19 cellular contexts compared by ENCODE assay signal in genomic region chr3:69360690-69361089, GRCh38. TPM values are rescaled to one million over a fixed set of nuclear protein-coding genes. Genes with fewer than 3 reads are reported as not detected.
DNase-seq lines count a peak whose midpoint lies in the region; ATAC-seq and TF ChIP-seq lines count a peak whose summit lies in the region.
"Had no signal": no experiment of that assay in that cellular context is flagged by ENCODE, and none has a peak within 500 bp of the region (broad histone marks: within the 10 kb centered on the region; RNA-seq: fewer than 3 reads in every experiment).

No MANE protein-coding gene starts in this region.

- WGBS in SK-N-SH (ENCODE audit: low lambda C conversion rate): 43% methylated on average over 2 of the region's 2 CpGs

- H3K36me3 ChIP-seq in SK-N-SH (replicated peaks in 1 of 2; ENCODE audit: control insufficient read depth in 1 of 2, insufficient read depth in 2 of 2, low read length in 1 of 2) (no peaks in the 10 kb centered on the region), DND-41 (ENCODE audit: insufficient read depth, low read length) (no peaks in the 10 kb centered on the region)

- no peak overlapping the region for H3K4me2 ChIP-seq in SK-N-SH
- no peak overlapping the region for H3K4me2 ChIP-seq in DND-41 (ENCODE audit: insufficient read depth, low read length)
- H3K4me2 ChIP-seq: A549 had no signal

- POLR2A ChIA-PET in SK-N-SH (lab: Yijun Ruan, JAX): no interaction called here

- TF ChIP-seq CTCF in SK-N-SH (IDR thresholded peaks at IDR 0.05) (no peak), DND-41 (IDR thresholded peaks at IDR 0.05; ENCODE audit: borderline replicate concordance, extremely low read depth, low read length, poor library complexity, severe bottlenecking) (no peak), endothelial cell (IDR thresholded peaks at IDR 0.05; ENCODE audit: unreplicated experiment) (no peak)

- TF ChIP-seq EP300 in SK-N-SH (IDR thresholded peaks at IDR 0.05; ENCODE audit: borderline replicate concordance in 1 of 2, low read depth in 1 of 2, low read length in 1 of 2): no peak

- TF ChIP-seq RAD21 in SK-N-SH (IDR thresholded peaks at IDR 0.05; ENCODE audit: low read length): no peak

- no peak overlapping the region for H3K4me3 Mint-ChIP-seq in endothelial cell (ENCODE audit: unreplicated experiment)
- H3K4me3 Mint-ChIP-seq in effector memory CD8-positive, alpha-beta T cell: no peak overlapping the region
- H3K4me3 Mint-ChIP-seq: B cell; CD4-positive, alpha-beta T cell; CD8-positive, alpha-beta T cell had no signal

- H3K27ac ChIP-seq in SK-N-SH (ENCODE audit: low read depth in 2 of 2, low read length in 1 of 2) (no peak overlapping the region), DND-41 (ENCODE audit: low read length) (peak overlapping the region; percentile 41; the same call in 1 of the 2 replicates)
- H3K27ac ChIP-seq: 22Rv1; A549; BLaER1 treated with 17β-estradiol and CSF1 and Interleukin-3, amounts not matched to agents 10 nM and 100 nM; C4-2B had no signal

- H3F3A ChIP-seq in SK-N-SH (replicated peaks; ENCODE audit: insufficient read depth): peaks cover 14% of the 10 kb centered on the region

- H2AFZ ChIP-seq in SK-N-SH (ENCODE audit: low read depth) (no peak overlapping the region), DND-41 (ENCODE audit: low read depth, low read length) (no peak overlapping the region)

- H3K27me3 ChIP-seq in SK-N-SH (ENCODE audit: insufficient read depth) (no peaks in the 10 kb centered on the region), DND-41 (ENCODE audit: insufficient read depth, low read length, poor library complexity) (no peaks in the 10 kb centered on the region)
- H3K27me3 ChIP-seq: BLaER1 treated with 17β-estradiol and CSF1 and Interleukin-3, amounts not matched to agents 10 nM and 100 nM had no signal

- no peaks in the 10 kb centered on the region for H3K79me2 ChIP-seq in SK-N-SH (ENCODE audit: insufficient read depth)
- peaks cover 75% of the 10 kb centered on the region for H3K79me2 ChIP-seq in DND-41 (ENCODE audit: insufficient read depth, low read length)

- H3K27ac Mint-ChIP-seq in endothelial cell (ENCODE audit: unreplicated experiment): peak overlapping the region; percentile 90
- H3K27ac Mint-ChIP-seq in effector memory CD8-positive, alpha-beta T cell: peak overlapping the region in 1 of 2 donors; percentile 15
- H3K27ac Mint-ChIP-seq: B cell; CD4-positive, alpha-beta T cell; CD8-positive, alpha-beta T cell had no signal

- no peaks in the 10 kb centered on the region for H3K9me3 Mint-ChIP-seq in endothelial cell (ENCODE audit: unreplicated experiment)
- H3K9me3 Mint-ChIP-seq in effector memory CD8-positive, alpha-beta T cell: no peaks in the 10 kb centered on the region

- H3K4me1 ChIP-seq in SK-N-SH (ENCODE audit: control insufficient read depth in 1 of 2, insufficient read depth in 2 of 2, low read depth in 1 of 2, low read length in 1 of 2) (peaks cover 0 to 5% of the 10 kb centered on the region in 2 experiments; a peak in 3 of 4 replicates), DND-41 (ENCODE audit: insufficient read depth, low read length) (peaks cover 50% of the 10 kb centered on the region)
- H3K4me1 ChIP-seq: A549, Caco-2 had no signal

- H3K4me1 Mint-ChIP-seq in endothelial cell (ENCODE audit: unreplicated experiment): peaks cover 42% of the 10 kb centered on the region
- no peaks in the 10 kb centered on the region for H3K4me1 Mint-ChIP-seq in effector memory CD8-positive, alpha-beta T cell (ENCODE audit: low read depth in 2 of 2)
- H3K4me1 Mint-ChIP-seq: B cell had no signal

- H3K9ac ChIP-seq in SK-N-SH (no peak overlapping the region), DND-41 (ENCODE audit: low read depth, low read length) (no peak overlapping the region)
- H3K9ac ChIP-seq: BLaER1 treated with 17β-estradiol and CSF1 and Interleukin-3, amounts not matched to agents 10 nM and 100 nM had no signal

- CTCF ChIA-PET in SK-N-SH (lab: Yijun Ruan, JAX): interaction anchor here (1.2 kb wide), 1 partner anchor 49 kb away, joined by 6 read pairs; no protein-coding TSS in a partner anchor

- peaks cover 3% of the 10 kb centered on the region for H3K27me3 Mint-ChIP-seq in endothelial cell (ENCODE audit: unreplicated experiment)
- H3K27me3 Mint-ChIP-seq in effector memory CD8-positive, alpha-beta T cell: no peaks in the 10 kb centered on the region
- H3K27me3 Mint-ChIP-seq: B cell had no signal

- H3K9me3 ChIP-seq in SK-N-SH (no peaks in the 10 kb centered on the region), DND-41 (ENCODE audit: insufficient read depth, low read length, severe bottlenecking) (no peaks in the 10 kb centered on the region)
- H3K9me3 ChIP-seq: A549, Caco-2 had no signal

- H3K36me3 Mint-ChIP-seq in endothelial cell (ENCODE audit: low read depth, unreplicated experiment): peaks cover 8% of the 10 kb centered on the region
- no peaks in the 10 kb centered on the region for H3K36me3 Mint-ChIP-seq in effector memory CD8-positive, alpha-beta T cell (ENCODE audit: insufficient read depth)
- H3K36me3 Mint-ChIP-seq: CD8-positive, alpha-beta T cell had no signal

- DNase-seq in SK-N-SH (no peak), DND-41 (no peak), endothelial cell (ENCODE audit: low spot score) (no peak)
- no peak for DNase-seq in effector memory CD8-positive, alpha-beta T cell
- DNase-seq: AML-193; Caco-2; Calu3; CD4-positive, alpha-beta T cell; CD8-positive, alpha-beta T cell; DMS79 treated with DMSO at 0.1 percent for 48 hours; EL; GDM1 had no signal

- no peaks in the 10 kb centered on the region for H3K9me2 ChIP-seq in SK-N-SH

- no peak for ATAC-seq in SK-N-SH treated with all-trans-retinoic acid at 6 μM for 48 hours
- no peak for ATAC-seq in DND-41 (ENCODE audit: insufficient read depth, low read depth)
- no peak for ATAC-seq in effector memory CD8-positive, alpha-beta T cell (replicated peaks)
- ATAC-seq: A549; CD8-positive, alpha-beta T cell; GM12878 had no signal

- H4K20me1 ChIP-seq in SK-N-SH (ENCODE audit: insufficient read depth): no peaks in the 10 kb centered on the region
- no peaks in the 10 kb centered on the region for H4K20me1 ChIP-seq in DND-41 (ENCODE audit: insufficient read depth, low read length)
- H4K20me1 ChIP-seq: BLaER1 treated with 17β-estradiol and CSF1 and Interleukin-3, amounts not matched to agents 10 nM and 100 nM had no signal

- H3K4me3 ChIP-seq in SK-N-SH (ENCODE audit: low read depth in 2 of 2, low read length in 1 of 2) (no peak overlapping the region), DND-41 (ENCODE audit: low read depth in 1 of 2, low read length in 2 of 2) (no peak overlapping the region)
- H3K4me3 ChIP-seq: A549; BLaER1 treated with 17β-estradiol and CSF1 and Interleukin-3, amounts not matched to agents 10 nM and 100 nM; GM12878 had no signal

TF ChIP-seq in SK-N-SH treated with all-trans-retinoic acid at 6 μM for 48 hours, 23 proteins besides CTCF, POLR2A, EP300 and RAD21 (continues in another document):
- TF ChIP-seq ISL1 (CRISPR knock-in tag; IDR thresholded peaks at IDR 0.05) (peak; percentile 87), CSRNP3 (CRISPR knock-in tag; IDR thresholded peaks at IDR 0.05) (no peak)

TF ChIP-seq in SK-N-SH, 30 proteins besides CTCF, POLR2A, EP300 and RAD21:
- TF ChIP-seq RXRA (IDR thresholded peaks at IDR 0.05; ENCODE audit: borderline replicate concordance, low read depth): no peak
- no peak for TF ChIP-seq JUND (IDR thresholded peaks at IDR 0.05)
- no peak for TF ChIP-seq RFX5 (IDR thresholded peaks at IDR 0.05; ENCODE audit: low read length)
- TF ChIP-seq GABPA (IDR thresholded peaks at IDR 0.05; ENCODE audit: low read depth): no peak
- TF ChIP-seq CHD2 (IDR thresholded peaks at IDR 0.05; ENCODE audit: low read length, partially characterized antibody): no peak
- TF ChIP-seq ELF1 (IDR thresholded peaks at IDR 0.05): no peak
- no peak for TF ChIP-seq MXI1 (IDR thresholded peaks at IDR 0.05; ENCODE audit: low read depth, low read length)
- TF ChIP-seq TCF12 (IDR thresholded peaks at IDR 0.05): no peak
- no peak for TF ChIP-seq POLR2AphosphoS5 (IDR thresholded peaks at IDR 0.05; ENCODE audit: low read depth, low read length)
- TF ChIP-seq RCOR1 (IDR thresholded peaks at IDR 0.05; ENCODE audit: low read length): no peak
- no peak for TF ChIP-seq SMC3 (IDR thresholded peaks at IDR 0.05; ENCODE audit: low read depth, low read length)

RNA-seq across cellular contexts. Expression of gene FRMD4B, which starts 25.2 kb away (rescaled TPM):
- polyA plus RNA-seq in SK-N-SH (2012; rRNA removed): 0.53 and 0.91 TPM in 2 replicates
- 0.50 and 0.60 TPM in 2 replicates for polyA plus RNA-seq in SK-N-SH (2012; cell fraction: cytosol; rRNA removed)
- polyA plus RNA-seq in SK-N-SH (2012; cell fraction: nucleus; rRNA removed): 0.82 and 0.85 TPM in 2 replicates
- 102 TPM for total RNA-seq in endothelial cell (ENCODE audit: unreplicated experiment)
